10 cellular contexts compared by ENCODE assay signal in the genomic region with DNA sequence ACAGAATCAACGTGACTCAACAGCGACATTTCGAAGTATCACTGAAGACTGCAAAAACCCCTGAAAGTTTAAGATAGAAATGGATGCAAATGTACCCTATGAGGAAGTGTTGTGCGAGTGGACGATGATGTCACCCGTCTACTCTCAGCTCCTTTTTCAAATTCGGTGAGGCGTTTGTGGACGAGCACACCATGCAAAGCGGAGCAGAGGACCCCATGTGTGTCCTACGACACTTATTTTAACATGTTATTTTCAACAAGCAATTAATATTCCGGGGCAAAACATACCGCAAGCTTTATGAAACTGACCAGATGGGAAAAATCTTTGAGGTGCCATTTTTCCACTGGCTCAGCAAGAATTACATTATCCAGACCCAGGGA. TPM values are rescaled to one million over a fixed set of nuclear protein-coding genes. Genes with fewer than 3 reads are reported as not detected.
A peak's percentile ranks its signal among the peaks of the same experiment; 100 is the strongest.
DNase-seq lines count a peak whose midpoint lies in the region; ATAC-seq and FAIRE-seq lines count a peak whose summit lies in the region.
"Had no signal": no experiment of that assay in that cellular context is flagged by ENCODE, and none has a peak within 500 bp of the region (broad histone marks: within the 10 kb centered on the region; RNA-seq: fewer than 3 reads in every experiment).

No MANE protein-coding gene starts in this region.

- H3K27me3 ChIP-seq in iPS-15b (ENCODE audit: control insufficient read depth, insufficient read depth, low read length) (peaks cover 23% of the 10 kb centered on the region), skeletal muscle tissue (ENCODE audit: control insufficient read depth in 3 of 3, insufficient read depth in 3 of 3, low read length in 3 of 3) (peaks cover 17 to 39% (median 33%) of the 10 kb centered on the region in 3 donors)

- DNase-seq in HTR-8/SVneo (ENCODE audit: insufficient read length, low spot score), result no peak
- peak; percentile 51 for DNase-seq in amniotic epithelial cell (ENCODE audit: low read depth)
- no peak for DNase-seq in NCI-H146 (lab: John Stamatoyannopoulos, UW)
- DNase-seq in ureter (ENCODE audit: low spot score), result no peak
- DNase-seq in activated CD4-positive, alpha-beta memory T cell treated with anti-CD3 and anti-CD28 coated beads, Interleukin-2, amount 10 ng/mL, durations not matched to agents 7 days and 5 days, result no peak
- DNase-seq: cortex of kidney, NCI-H1048 had no signal

- H3K27ac Mint-ChIP-seq in activated CD4-positive, alpha-beta memory T cell treated with anti-CD3 and anti-CD28 coated beads, Interleukin-2, amount 10 ng/mL, durations not matched to agents 7 days and 5 days, result no peak overlapping the region

- H3K36me3 Mint-ChIP-seq in activated CD4-positive, alpha-beta memory T cell treated with anti-CD3 and anti-CD28 coated beads, Interleukin-2, amount 10 ng/mL, durations not matched to agents 7 days and 5 days (ENCODE audit: low read depth), result no peaks in the 10 kb centered on the region

- FAIRE-seq in HTR-8/SVneo (lab: Jason Lieb, UNC), result peak; percentile 77

- H3K9ac ChIP-seq in iPS-15b (ENCODE audit: low read depth, low read length), result peak overlapping the region; percentile 47
- peak overlapping the region in 1 of 3 donors; percentile 8 for H3K9ac ChIP-seq in skeletal muscle tissue (ENCODE audit: low read depth in 1 of 3, low read length in 3 of 3)

- no peak for ATAC-seq in GM21390 (IDR thresholded peaks at IDR 0.05; ENCODE audit: unreplicated experiment)

- no peaks in the 10 kb centered on the region for H3K9me3 ChIP-seq in iPS-15b (ENCODE audit: control insufficient read depth, insufficient read depth, low read length)
- no peaks in the 10 kb centered on the region for H3K9me3 ChIP-seq in skeletal muscle tissue (ENCODE audit: control insufficient read depth in 3 of 3, low read length in 3 of 3)

- H3K27ac ChIP-seq in skeletal muscle tissue (ENCODE audit: low read depth, low read length), result peak overlapping the region; percentile 86

- POLR2A ChIA-PET in activated CD4-positive, alpha-beta memory T cell treated with anti-CD3 and anti-CD28 coated beads, Interleukin-2, amount 10 ng/mL, durations not matched to agents 7 days and 5 days (lab: Charles Lee), result no interaction called here

- H3K36me3 ChIP-seq in iPS-15b (ENCODE audit: control insufficient read depth, insufficient read depth, low read length) (no peaks in the 10 kb centered on the region), skeletal muscle tissue (ENCODE audit: control insufficient read depth in 3 of 3, insufficient read depth in 3 of 3, low read length in 3 of 3) (no peaks in the 10 kb centered on the region)

- H3K4me1 ChIP-seq in iPS-15b (ENCODE audit: control insufficient read depth, insufficient read depth, low read length), result peaks cover 4% of the 10 kb centered on the region
- H3K4me1 ChIP-seq in skeletal muscle tissue (ENCODE audit: control insufficient read depth in 3 of 3, insufficient read depth in 3 of 3, low read length in 3 of 3), result peaks cover 15 to 27% (median 21%) of the 10 kb centered on the region in 3 donors

- peaks cover 2% of the 10 kb centered on the region for H3K4me1 Mint-ChIP-seq in activated CD4-positive, alpha-beta memory T cell treated with anti-CD3 and anti-CD28 coated beads, Interleukin-2, amount 10 ng/mL, durations not matched to agents 7 days and 5 days

- H3K4me3 ChIP-seq in iPS-15b (ENCODE audit: low read depth, low read length) (peak overlapping the region; percentile 72), skeletal muscle tissue (ENCODE audit: low read length in 3 of 3) (peak overlapping the region in 1 of 3 donors; percentile 70)

- no peak overlapping the region for H3K4me3 Mint-ChIP-seq in activated CD4-positive, alpha-beta memory T cell treated with anti-CD3 and anti-CD28 coated beads, Interleukin-2, amount 10 ng/mL, durations not matched to agents 7 days and 5 days

- no peaks in the 10 kb centered on the region for H3K9me3 Mint-ChIP-seq in activated CD4-positive, alpha-beta memory T cell treated with anti-CD3 and anti-CD28 coated beads, Interleukin-2, amount 10 ng/mL, durations not matched to agents 7 days and 5 days

- CTCF ChIA-PET in activated CD4-positive, alpha-beta memory T cell treated with anti-CD3 and anti-CD28 coated beads, Interleukin-2, amount 10 ng/mL, durations not matched to agents 7 days and 5 days (lab: Charles Lee), result no interaction called here

- peaks cover 34% of the 10 kb centered on the region for H3K27me3 Mint-ChIP-seq in activated CD4-positive, alpha-beta memory T cell treated with anti-CD3 and anti-CD28 coated beads, Interleukin-2, amount 10 ng/mL, durations not matched to agents 7 days and 5 days

RNA-seq across cellular contexts. Expression of gene PXDN, which starts 2.0 kb away (rescaled TPM):
- total RNA-seq in skeletal muscle tissue (106 TPM), ureter (20.2 TPM)
- total RNA-seq in activated CD4-positive, alpha-beta memory T cell treated with anti-CD3 and anti-CD28 coated beads, Interleukin-2, amount 10 ng/mL, durations not matched to agents 7 days and 5 days, result not detected

Comparison
In these comparisons a context has a peak if more than half of its experiments do, and no peak if none do; other contexts are left out.
1. RNA of gene PXDN, which starts 2.0 kb away (total RNA-seq): 106 TPM in skeletal muscle tissue (single experiment) and 20.2 TPM in ureter (single experiment); not detected in activated CD4-positive, alpha-beta memory T cell treated with anti-CD3 and anti-CD28 coated beads, Interleukin-2, amount 10 ng/mL, durations not matched to agents 7 days and 5 days; every median in the first group is over 10 times any median in the second.